ENCODE assay signal across 8 cellular contexts in genomic region chr4:77819409-77819835, GRCh38. TPM values are rescaled to one million over a fixed set of nuclear protein-coding genes. Genes with fewer than 3 reads are reported as not detected.
DNase-seq lines count a peak whose midpoint lies in the region; ATAC-seq, FAIRE-seq and TF ChIP-seq lines count a peak whose summit lies in the region.

No MANE protein-coding gene starts in this region.

- H3K4me2 ChIP-seq in KMS-11 = peak overlapping the region; percentile 32; the same call in 1 of the 2 replicates

- TF ChIP-seq CTCF in CD8-positive, alpha-beta T cell (IDR thresholded peaks at IDR 0.05) = no peak
- no peak for TF ChIP-seq CTCF in KMS-11 (conservative IDR thresholded peaks at IDR 0.05; ENCODE audit: low read depth, low read length)
- TF ChIP-seq CTCF in body of pancreas (IDR thresholded peaks at IDR 0.05) = no peak
- TF ChIP-seq CTCF in kidney (IDR thresholded peaks at IDR 0.05; ENCODE audit: borderline replicate concordance, extremely low read depth, insufficient read depth) = no peak

- intact Hi-C loops in CD8-positive, alpha-beta T cell (cut with DNase I, micrococcal nuclease) = loop anchor here (2.0 to 10.0 kb wide), 7 partner anchors 15 to 955 kb away; partner anchors contain the start of genes BMP2K (in 1 of the 2) and CCNG2 (in 1 of the 2)
- intact Hi-C loops in body of pancreas (cut with DNase I) (no loop called here), kidney (cut with DNase I) (no loop called here)

- ATAC-seq in CD8-positive, alpha-beta T cell = peak; percentile 32
- ATAC-seq in GM21423 (IDR thresholded peaks at IDR 0.05; ENCODE audit: unreplicated experiment) = peak; percentile 12
- ATAC-seq in body of pancreas = peak; percentile 12

- H3K27me3 ChIP-seq in CD8-positive, alpha-beta T cell (ENCODE audit: insufficient read depth, low read length) = no peaks in the 10 kb centered on the region
- H3K27me3 ChIP-seq in KMS-11 (ENCODE audit: insufficient read depth, low read depth) = no peaks in the 10 kb centered on the region
- H3K27me3 ChIP-seq in body of pancreas = no peaks in the 10 kb centered on the region

- no peaks in the 10 kb centered on the region for H3K9me3 Mint-ChIP-seq in CD8-positive, alpha-beta T cell

- 0 to 1% methylated on average over 5 to 59 of the region's 66 CpGs for WGBS in body of pancreas, 2 donors

- H3K36me3 ChIP-seq in CD8-positive, alpha-beta T cell (ENCODE audit: insufficient read depth, low read length) = no peaks in the 10 kb centered on the region
- H3K36me3 ChIP-seq in KMS-11 (ENCODE audit: insufficient read depth) = no peaks in the 10 kb centered on the region
- no peaks in the 10 kb centered on the region for H3K36me3 ChIP-seq in body of pancreas (replicated peaks in 1 of 2; ENCODE audit: insufficient read depth in 1 of 2, low read depth in 2 of 2)
- H3K36me3 ChIP-seq in kidney (ENCODE audit: control insufficient read depth in 1 of 2, insufficient read depth in 2 of 2, low read length in 2 of 2) = no peaks in the 10 kb centered on the region

- H2AFZ ChIP-seq in KMS-11 (ENCODE audit: low read depth) = peak overlapping the region; percentile 58; the same call in 1 of the 2 replicates

- H3K27ac Mint-ChIP-seq in CD8-positive, alpha-beta T cell = peak overlapping the region; percentile 99

- H3K27ac ChIP-seq in CD8-positive, alpha-beta T cell (ENCODE audit: low read depth, low read length) = peak overlapping the region; percentile 98
- H3K27ac ChIP-seq in KMS-11 (peak overlapping the region; percentile 95), body of pancreas (peak overlapping the region; percentile 93 to 100 (median 98)), kidney (ENCODE audit: low read depth in 2 of 2, low read length in 2 of 2) (peak overlapping the region; percentile 97 to 99)

- no peak for FAIRE-seq in kidney (lab: Jason Lieb, UNC)

- peak in 1 of 7 experiments; percentile 78 for DNase-seq in CD8-positive, alpha-beta T cell
- DNase-seq in body of pancreas = peak in 1 of 4 donors; percentile 25
- peak; percentile 94 for DNase-seq in kidney
- peak; percentile 64 for DNase-seq in stimulated activated CD8-positive, alpha-beta memory T cell treated with anti-CD3 and anti-CD28 coated beads, Interleukin-15, amount 100 ng/mL, for 24 hours (ENCODE audit: low read depth)
- no peak for DNase-seq in NCI-H187 (lab: John Stamatoyannopoulos, UW)
- no peak for DNase-seq in HPDE6-E6E7 (ENCODE audit: extremely low spot score)

- POLR2A ChIA-PET in CD8-positive, alpha-beta T cell (lab: Charles Lee) = interaction anchor here (0.7 to 13.2 kb wide), 18 partner anchors 10 to 744 kb away, joined by 3 to 625 read pairs (median 4); partner anchors contain the start of gene MRPL1

- CTCF ChIA-PET in CD8-positive, alpha-beta T cell (lab: Charles Lee) = interaction anchor here (1.2 to 5.9 kb wide), 4 partner anchors 30 to 68 kb away, joined by 4 to 44 read pairs (median 13); partner anchors contain the start of gene MRPL1

- peak overlapping the region; percentile 100 for H3K4me3 Mint-ChIP-seq in CD8-positive, alpha-beta T cell

- H3K36me3 Mint-ChIP-seq in CD8-positive, alpha-beta T cell = peaks cover 34% of the 10 kb centered on the region

- H3K9me3 ChIP-seq in CD8-positive, alpha-beta T cell (ENCODE audit: low read length) = no peaks in the 10 kb centered on the region
- H3K9me3 ChIP-seq in body of pancreas = no peaks in the 10 kb centered on the region
- H3K9me3 ChIP-seq in kidney (ENCODE audit: control insufficient read depth in 1 of 2, low read length in 2 of 2) = no peaks in the 10 kb centered on the region

- H4K20me1 ChIP-seq in KMS-11 (ENCODE audit: insufficient read depth) = 0 out of 2 replicates have a peak, but pooled peaks cover 4% of the 10 kb centered on the region

- no peaks in the 10 kb centered on the region for H3K27me3 Mint-ChIP-seq in CD8-positive, alpha-beta T cell (ENCODE audit: low read depth)

- TF ChIP-seq POLR2A in body of pancreas (IDR thresholded peaks at IDR 0.05) = no peak

- peaks cover 57% of the 10 kb centered on the region for H3K79me2 ChIP-seq in KMS-11 (ENCODE audit: insufficient read depth, low read depth)

- peaks cover 61% of the 10 kb centered on the region for H3K4me1 Mint-ChIP-seq in CD8-positive, alpha-beta T cell (ENCODE audit: low read depth)

- H3K4me3 ChIP-seq in CD8-positive, alpha-beta T cell (ENCODE audit: low read depth, low read length) = peak overlapping the region; percentile 73
- H3K4me3 ChIP-seq in KMS-11 (IDR thresholded peaks at IDR 0.05; ENCODE audit: insufficient read depth, low read depth, low read length) (no peak overlapping the region), body of pancreas (peak overlapping the region; percentile 63 to 74), kidney (ENCODE audit: low read length in 2 of 2) (peak overlapping the region; percentile 92 to 95)

- H3K4me1 ChIP-seq in CD8-positive, alpha-beta T cell (ENCODE audit: insufficient read depth, low read length) = peaks cover 50% of the 10 kb centered on the region
- H3K4me1 ChIP-seq in KMS-11 (ENCODE audit: low read depth, poor library complexity, severe bottlenecking) = peaks cover 47% of the 10 kb centered on the region
- peaks cover 42% of the 10 kb centered on the region for H3K4me1 ChIP-seq in body of pancreas
- H3K4me1 ChIP-seq in kidney (ENCODE audit: control insufficient read depth in 1 of 2, insufficient read depth in 1 of 2, low read depth in 1 of 2, low read length in 2 of 2) = peaks cover 0 to 13% of the 10 kb centered on the region in 2 donors

- H3K9ac ChIP-seq in KMS-11 = peak overlapping the region; percentile 88
- H3K9ac ChIP-seq in kidney (ENCODE audit: low read length in 2 of 2) = peak overlapping the region; percentile 97 to 99

RNA-seq across cellular contexts. Expression of gene CNOT6L, which starts 0.3 kb away (rescaled TPM):
- 100 to 1,000 TPM; 324 to 341 TPM for total RNA-seq in CD8-positive, alpha-beta T cell
- total RNA-seq in body of pancreas (10 to 100 TPM; 17.5 to 19.2 TPM), kidney (73.3 TPM)
- 5.8 TPM for polyA plus RNA-seq in kidney (ENCODE audit: insufficient read depth, low read depth, low replicate concordance)

RNA-seq across cellular contexts. Expression of gene MRPL1, which starts 43.2 kb away (rescaled TPM):
- 10 to 100 TPM; 14.8 to 20.5 TPM for total RNA-seq in CD8-positive, alpha-beta T cell
- total RNA-seq in body of pancreas (10 to 100 TPM; 12.2 to 23.4 TPM), kidney (29.8 TPM)
- 61.0 TPM for polyA plus RNA-seq in kidney (ENCODE audit: insufficient read depth, low read depth, low replicate concordance)

Comparison
In these comparisons a context has a peak if more than half of its experiments do, and no peak if none do; other contexts are left out.
1. DNase-seq: peak in kidney (single experiment) and stimulated activated CD8-positive, alpha-beta memory T cell treated with anti-CD3 and anti-CD28 coated beads, Interleukin-15, amount 100 ng/mL, for 24 hours (single experiment); none in NCI-H187 (0 of 2) and HPDE6-E6E7 (single experiment).
2. intact Hi-C loops: an anchor here in CD8-positive, alpha-beta T cell (2.0 to 10.0 kb wide); none called in body of pancreas and kidney.
3. Peak in every context shown above with its lines, with median percentiles within 50 percentile points of each other: ATAC-seq and H3K27ac ChIP-seq.